8 cellular contexts compared by ENCODE assay signal in the genomic region with DNA sequence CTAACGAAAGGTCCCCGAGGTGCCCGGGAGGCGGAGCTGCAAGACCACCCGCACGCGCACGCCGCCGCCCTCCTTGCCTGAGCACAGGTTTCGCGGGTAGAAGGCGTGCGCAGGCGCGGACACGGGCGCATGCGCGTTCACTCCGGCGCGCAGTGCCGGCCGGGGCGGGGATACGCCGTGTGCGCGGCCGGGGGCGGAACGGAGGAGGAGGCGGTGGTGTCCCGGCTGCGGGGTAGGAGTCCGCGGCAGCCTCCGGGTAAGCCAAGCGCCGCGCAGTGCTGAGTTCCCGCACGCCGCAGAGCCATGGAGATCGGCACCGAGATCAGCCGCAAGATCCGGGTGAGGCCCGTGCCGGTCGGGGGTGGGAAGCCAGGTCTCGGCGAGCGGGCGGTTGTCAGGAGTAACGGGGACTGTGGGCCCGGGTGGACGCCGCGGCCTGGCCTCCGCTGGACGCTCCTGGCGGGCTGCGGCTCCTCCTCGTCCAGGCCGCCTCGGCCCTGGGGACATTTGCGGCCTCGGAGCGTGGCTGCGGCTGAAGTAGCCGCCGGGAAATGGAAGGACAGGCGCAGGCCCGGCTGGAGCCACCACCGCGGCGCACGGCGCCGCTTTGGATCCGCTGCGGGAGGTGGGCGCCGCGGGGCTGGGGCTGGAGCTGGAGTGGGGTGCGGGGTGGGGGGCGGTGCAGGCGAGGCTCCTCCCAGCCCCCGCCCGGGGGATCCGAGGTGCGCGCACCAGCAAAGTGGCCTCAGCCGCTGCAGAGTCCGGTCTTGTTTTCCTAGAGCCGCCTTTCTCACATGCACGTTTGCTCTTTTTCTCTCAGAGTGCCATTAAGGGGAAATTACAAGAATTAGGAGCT. TPM values are rescaled to one million over a fixed set of nuclear protein-coding genes. Genes with fewer than 3 reads are reported as not detected.
DNase-seq lines count a peak whose midpoint lies in the region; ATAC-seq and TF ChIP-seq lines count a peak whose summit lies in the region.

A gene with protein sequence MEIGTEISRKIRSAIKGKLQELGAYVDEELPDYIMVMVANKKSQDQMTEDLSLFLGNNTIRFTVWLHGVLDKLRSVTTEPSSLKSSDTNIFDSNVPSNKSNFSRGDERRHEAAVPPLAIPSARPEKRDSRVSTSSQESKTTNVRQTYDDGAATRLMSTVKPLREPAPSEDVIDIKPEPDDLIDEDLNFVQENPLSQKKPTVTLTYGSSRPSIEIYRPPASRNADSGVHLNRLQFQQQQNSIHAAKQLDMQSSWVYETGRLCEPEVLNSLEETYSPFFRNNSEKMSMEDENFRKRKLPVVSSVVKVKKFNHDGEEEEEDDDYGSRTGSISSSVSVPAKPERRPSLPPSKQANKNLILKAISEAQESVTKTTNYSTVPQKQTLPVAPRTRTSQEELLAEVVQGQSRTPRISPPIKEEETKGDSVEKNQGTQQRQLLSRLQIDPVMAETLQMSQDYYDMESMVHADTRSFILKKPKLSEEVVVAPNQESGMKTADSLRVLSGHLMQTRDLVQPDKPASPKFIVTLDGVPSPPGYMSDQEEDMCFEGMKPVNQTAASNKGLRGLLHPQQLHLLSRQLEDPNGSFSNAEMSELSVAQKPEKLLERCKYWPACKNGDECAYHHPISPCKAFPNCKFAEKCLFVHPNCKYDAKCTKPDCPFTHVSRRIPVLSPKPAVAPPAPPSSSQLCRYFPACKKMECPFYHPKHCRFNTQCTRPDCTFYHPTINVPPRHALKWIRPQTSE (plus strand): TSS at position 207 of the 856 bp plus-strand sequence. CDS start 97 bp downstream, at position 304.

- H3K9me3 ChIP-seq in IMR-90 (ENCODE audit: control insufficient read depth, insufficient read depth, low read length) (no peaks in the 10 kb centered on the region), PC-3 (ENCODE audit: low read length) (no peaks in the 10 kb centered on the region), mucosa of rectum (ENCODE audit: control insufficient read depth in 2 of 2, low read length in 2 of 2) (no peaks in the 10 kb centered on the region)

- ATAC-seq in GM21528 (IDR thresholded peaks at IDR 0.05; ENCODE audit: low FRiP score, unreplicated experiment), result peak; percentile 95
- ATAC-seq in IMR-90 (ENCODE audit: low read depth), result peak; percentile 95
- peak; percentile 92 for ATAC-seq in PC-3

- DNase-seq in DMS153 treated with DMSO at 0.1 percent for 48 hours (lab: John Stamatoyannopoulos, UW; ENCODE audit: unreplicated experiment) (peak; percentile 67), IMR-90 (peak; percentile 80), PC-3 (peak; percentile 93), activated T-cell treated with anti-CD3 and anti-CD28 coated beads for 48 hours (ENCODE audit: low read depth) (peak; percentile 89), epithelial cell of proximal tubule (ENCODE audit: low read depth) (no peak)
- peak; percentile 73 to 74 for DNase-seq in stimulated activated CD8-positive, alpha-beta memory T cell treated with anti-CD3 and anti-CD28 coated beads, Interleukin-7, amount 100 ng/mL, for 1 hour (ENCODE audit: low read depth in 2 of 2)

- TF ChIP-seq RAD21 in IMR-90 (IDR thresholded peaks at IDR 0.05; ENCODE audit: low read length), result no peak

- H3K27ac ChIP-seq in IMR-90 (ENCODE audit: insufficient read depth, low read length) (peak within 1 kb of the TSS; percentile 94), PC-3 (ENCODE audit: low read length) (peak within 1 kb of the TSS; percentile 50), mucosa of rectum (ENCODE audit: low read depth in 2 of 2, low read length in 2 of 2) (peak within 1 kb of the TSS; percentile 94 to 96)

- peak within 1 kb of the TSS; percentile 94 for H2AK9ac ChIP-seq in IMR-90 (replicated peaks; ENCODE audit: low read depth, low read length, poor library complexity)

- peak within 1 kb of the TSS; percentile 64; the same call in 1 of the 2 replicates for H4K5ac ChIP-seq in IMR-90 (ENCODE audit: low read depth, low read length)

- dilution Hi-C loops in IMR-90 (cut with HindIII; ENCODE audit: low sequenced_read_pairs, unreplicated experiment), result no loop called here

- BruUV-seq in IMR-90 (replicated peaks; lab: Mats Ljungman, UMichigan) (no TSS peak), PC-3 (replicated peaks; lab: Mats Ljungman, UMichigan) (no TSS peak)

- in situ Hi-C loops in IMR-90 (cut with MboI; ENCODE audit: low sequenced_read_pairs), result no loop called here

- H3K14ac ChIP-seq in IMR-90 (replicated peaks; ENCODE audit: low read depth, low read length), result peak within 1 kb of the TSS; percentile 58

- H3K4me1 ChIP-seq in IMR-90 (ENCODE audit: control insufficient read depth, insufficient read depth, low read length), result peaks cover 6% of the 10 kb centered on the region; the same call in 1 of the 2 replicates
- H3K4me1 ChIP-seq in PC-3 (ENCODE audit: insufficient read depth, low read length), result peaks cover 12% of the 10 kb centered on the region
- peaks cover 7 to 12% of the 10 kb centered on the region in 2 donors for H3K4me1 ChIP-seq in mucosa of rectum (ENCODE audit: control insufficient read depth in 2 of 2, insufficient read depth in 2 of 2, low read length in 2 of 2)

- H2BK20ac ChIP-seq in IMR-90 (ENCODE audit: low read depth, low read length), result no peak within 1 kb of the TSS

- H3K9me2 ChIP-seq in PC-3 (replicated peaks; ENCODE audit: low read length), result no peaks in the 10 kb centered on the region

- TF ChIP-seq CTCF in IMR-90 (conservative IDR thresholded peaks at IDR 0.05; ENCODE audit: low read depth, low read length) (no peak), PC-3 (conservative IDR thresholded peaks at IDR 0.05; ENCODE audit: low read depth, low read length) (no peak), epithelial cell of proximal tubule (conservative IDR thresholded peaks at IDR 0.05; ENCODE audit: low read depth, low read length) (no peak)

- H4K8ac ChIP-seq in IMR-90 (ENCODE audit: low read depth in 2 of 2, low read length in 2 of 2), result peak within 1 kb of the TSS; percentile 74 to 92; a peak in 3 of 4 replicates

- H4K20me1 ChIP-seq in IMR-90 (ENCODE audit: insufficient read depth, low read length) (peaks cover 15% of the 10 kb centered on the region), PC-3 (ENCODE audit: low read length) (0 out of 2 replicates have a peak, but pooled peaks cover 11% of the 10 kb centered on the region)

- H3K36me3 ChIP-seq in IMR-90 (ENCODE audit: control insufficient read depth, insufficient read depth, low read length) (peaks cover 2% of the 10 kb centered on the region; the same call in 1 of the 2 replicates), PC-3 (ENCODE audit: low read depth, low read length) (peaks cover 9% of the 10 kb centered on the region; the same call in 1 of the 2 replicates), mucosa of rectum (ENCODE audit: control insufficient read depth in 2 of 2, insufficient read depth in 2 of 2, low read length in 2 of 2) (peaks cover 2 to 7% of the 10 kb centered on the region in 2 donors)

- intact Hi-C loops in IMR-90 (cut with micrococcal nuclease), result loop anchor here (5.0 kb wide), 2 partner anchors 176 to 616 kb away; partner anchors contain the start of gene SPATA7
- intact Hi-C loops in PC-3 (cut with micrococcal nuclease), result loop anchor here (5.0 kb wide), 2 partner anchors 304 to 1394 kb away; partner anchors contain the start of gene TDP1

- peak within 1 kb of the TSS; percentile 75 for H3K56ac ChIP-seq in IMR-90 (ENCODE audit: extremely low read depth, insufficient read depth, low read length)

- H3K79me1 ChIP-seq in IMR-90 (ENCODE audit: low read depth in 1 of 2, low read length in 2 of 2), result peaks cover 4 to 21% of the 10 kb centered on the region in 2 experiments

- H3K9me1 ChIP-seq in IMR-90 (ENCODE audit: insufficient read depth, low read length), result 0 out of 2 replicates have a peak, but pooled peaks cover 3% of the 10 kb centered on the region

- H3K4me3 ChIP-seq in IMR-90 (ENCODE audit: insufficient read depth, low read depth, low read length), result peak within 1 kb of the TSS; percentile 98
- H3K4me3 ChIP-seq in PC-3 (ENCODE audit: low read length), result peak within 1 kb of the TSS; percentile 74
- peak within 1 kb of the TSS; percentile 93 for H3K4me3 ChIP-seq in epithelial cell of proximal tubule (ENCODE audit: low read depth, low read length)
- peak within 1 kb of the TSS; percentile 81 to 97 for H3K4me3 ChIP-seq in mucosa of rectum (ENCODE audit: low read length in 2 of 2)

- H2AK5ac ChIP-seq in IMR-90 (ENCODE audit: low read depth, low read length), result peak within 1 kb of the TSS; percentile 84

- WGBS in IMR-90 (ENCODE audit: extremely low coverage in 2 of 2, insufficient read length in 1 of 2), 2 experiments, result 0% methylated on average over 53 of the region's 99 CpGs; no CpG with 5 or more reads in 1 of the 2 experiments

- no peak within 1 kb of the TSS for H2BK120ac ChIP-seq in IMR-90 (ENCODE audit: low read depth, low read length)

- peak within 1 kb of the TSS; percentile 79 for H3K23ac ChIP-seq in IMR-90 (ENCODE audit: low read depth, low read length)

- TF ChIP-seq POLR2A in IMR-90 (IDR thresholded peaks at IDR 0.05; ENCODE audit: low read depth, low read length), result peak; percentile 61; the same call in 1 of the 2 replicates

- peak within 1 kb of the TSS; percentile 69 for H4K91ac ChIP-seq in IMR-90 (ENCODE audit: insufficient read depth, low read depth, low read length)

- POLR2A ChIA-PET in IMR-90 (lab: Charles Lee; ENCODE audit: unreplicated experiment) (no interaction called here), PC-3 (lab: Charles Lee; ENCODE audit: unreplicated experiment) (no interaction called here)

- peak within 1 kb of the TSS; percentile 81 for H2BK5ac ChIP-seq in IMR-90 (ENCODE audit: low read depth, low read length, poor library complexity, severe bottlenecking)

- H2AFZ ChIP-seq in IMR-90 (replicated peaks; ENCODE audit: low read length, poor library complexity), result peak within 1 kb of the TSS; percentile 100
- peak within 1 kb of the TSS; percentile 95 for H2AFZ ChIP-seq in PC-3 (ENCODE audit: low read length)

- peaks cover 39% of the 10 kb centered on the region for H3K79me2 ChIP-seq in PC-3 (ENCODE audit: low read length)

- H3K9ac ChIP-seq in IMR-90 (ENCODE audit: low read depth, low read length) (peak within 1 kb of the TSS; percentile 96), PC-3 (ENCODE audit: low read length) (peak within 1 kb of the TSS; percentile 93), mucosa of rectum (ENCODE audit: low read depth in 1 of 2, low read length in 2 of 2) (peak within 1 kb of the TSS; percentile 74 to 92)

- H3K18ac ChIP-seq in IMR-90 (ENCODE audit: low read depth, low read length), result peak within 1 kb of the TSS; percentile 71; the same call in 1 of the 2 replicates

- peak within 1 kb of the TSS; percentile 100 for H3K4me2 ChIP-seq in IMR-90 (ENCODE audit: low read depth, low read length)
- H3K4me2 ChIP-seq in PC-3 (ENCODE audit: low read length), result peak within 1 kb of the TSS; percentile 90

- H2BK15ac ChIP-seq in IMR-90 (ENCODE audit: low read depth, low read length), result peak within 1 kb of the TSS; percentile 39; the same call in 2 of the 3 replicates

- H3F3A ChIP-seq in PC-3 (ENCODE audit: low read length, unreplicated experiment), result no peaks in the 10 kb centered on the region

- peak within 1 kb of the TSS; percentile 82 for H3K4ac ChIP-seq in IMR-90 (ENCODE audit: low read depth, low read length)

- no peaks in the 10 kb centered on the region for H3K27me3 ChIP-seq in IMR-90 (ENCODE audit: control insufficient read depth, insufficient read depth, low read length)
- H3K27me3 ChIP-seq in PC-3 (ENCODE audit: low read length), result no peaks in the 10 kb centered on the region
- H3K27me3 ChIP-seq in mucosa of rectum (ENCODE audit: control insufficient read depth in 2 of 2, insufficient read depth in 2 of 2, low read length in 2 of 2), result no peaks in the 10 kb centered on the region

- CTCF ChIA-PET in IMR-90 (lab: Yijun Ruan, JAX), result no interaction called here
- CTCF ChIA-PET in PC-3 (lab: Charles Lee), result no interaction called here

RNA-seq across cellular contexts. Expression of the gene that starts here (rescaled TPM):
- total RNA-seq in IMR-90 (2012; rRNA removed), result 103 and 111 TPM in 2 replicates
- 62.4 and 72.5 TPM in 2 replicates for polyA plus RNA-seq in IMR-90 (2012; rRNA removed)
- 32.8 and 47.4 TPM in 2 replicates for polyA plus RNA-seq in IMR-90 (2012; cell fraction: cytosol; rRNA removed)
- polyA plus RNA-seq in IMR-90 (2012; cell fraction: nucleus; rRNA removed; ENCODE audit: low replicate concordance), result 22.3 and 96.8 TPM in 2 replicates
- 51.5 and 58.2 TPM in 2 replicates for total RNA-seq in PC-3 (2014; rRNA removed)
- 55.1 and 65.3 TPM in 2 replicates for total RNA-seq in epithelial cell of proximal tubule
